ENCODE assay signal across 7 cellular contexts in the genomic region with DNA sequence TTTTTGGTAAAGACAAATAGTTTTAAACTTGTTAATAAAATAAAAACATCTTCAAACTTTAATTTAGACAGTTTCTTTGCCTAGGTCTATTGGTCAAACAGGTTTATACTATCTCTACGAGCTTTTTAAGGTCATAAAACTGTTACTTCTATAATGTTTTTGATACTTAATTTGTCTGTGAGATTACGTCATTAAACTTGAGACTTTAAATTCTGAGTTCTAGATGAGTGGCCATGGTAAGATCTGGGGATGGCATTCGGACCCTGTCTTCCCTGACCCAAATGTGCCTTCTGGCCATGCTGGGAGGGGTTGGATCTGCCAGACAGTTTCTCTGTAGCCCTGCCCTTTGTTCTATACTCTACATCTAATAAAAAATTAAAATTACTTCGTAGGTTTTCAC.
"Had no signal": no experiment of that assay in that cellular context is flagged by ENCODE, and none has a peak within 500 bp of the region (broad histone marks: within the 10 kb centered on the region; RNA-seq: fewer than 3 reads in every experiment).

No MANE protein-coding gene starts in this region.

- FAIRE-seq: G401.6, GM12891, GM12892, GM18507, GM19239 had no signal

- DNase-seq: GDM1, GF-D8 had no signal
